In the genomic region with DNA sequence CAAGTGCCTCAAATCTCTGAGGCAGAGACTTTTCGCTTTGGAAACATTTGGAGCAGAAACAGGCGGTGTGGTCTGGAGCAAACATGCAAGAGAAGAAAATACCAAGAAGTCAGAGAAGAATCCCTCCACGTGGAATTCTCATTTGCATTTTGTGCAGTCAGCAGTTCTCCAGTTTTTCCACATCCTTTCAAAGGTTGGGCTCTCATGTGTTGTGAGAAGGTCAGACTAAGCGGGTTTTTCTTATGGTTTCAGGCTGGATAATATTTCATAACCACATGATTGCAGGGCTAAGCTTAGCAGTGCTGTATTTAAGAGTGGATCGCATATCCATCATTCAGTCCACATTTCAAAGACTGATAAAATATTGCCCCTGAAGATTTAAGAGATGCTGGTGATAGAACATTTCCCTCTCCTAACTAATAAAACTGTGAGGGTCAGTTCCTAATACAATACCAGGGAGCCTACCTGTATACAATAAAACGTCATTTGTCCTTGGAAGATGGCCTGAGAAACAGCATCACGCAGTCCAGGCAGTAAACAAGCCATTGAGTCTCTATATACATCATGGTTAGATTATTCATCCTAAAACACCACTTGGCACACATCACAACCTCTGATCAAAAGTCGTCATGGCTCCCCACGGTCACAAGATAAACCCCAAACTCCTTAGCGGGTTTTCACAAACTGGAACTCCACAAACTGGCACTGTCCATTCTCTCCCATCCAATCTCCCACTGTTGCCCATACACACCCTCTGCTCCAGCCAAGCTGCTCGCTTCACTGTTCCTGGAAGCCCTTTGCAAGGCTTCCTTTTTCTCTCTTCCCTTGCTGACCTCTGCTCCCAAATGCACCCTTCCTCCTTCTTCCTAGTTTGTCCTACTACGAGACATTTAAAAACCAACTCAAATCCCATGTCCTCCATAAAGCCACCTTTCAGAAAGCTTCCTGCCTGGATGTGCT, we compare ENCODE assay signal across 13 cellular contexts. TPM values are rescaled to one million over a fixed set of nuclear protein-coding genes. Genes with fewer than 3 reads are reported as not detected.
DNase-seq lines count a peak whose midpoint lies in the region; ATAC-seq and FAIRE-seq lines count a peak whose summit lies in the region.
"Had no signal": no experiment of that assay in that cellular context is flagged by ENCODE, and none has a peak within 500 bp of the region (broad histone marks: within the 10 kb centered on the region; RNA-seq: fewer than 3 reads in every experiment).

No MANE protein-coding gene starts in this region.

- no peaks in the 10 kb centered on the region for H3K9me3 Mint-ChIP-seq in T-helper 2 cell treated with Interferon-gamma antibody and Interleukin-4, amounts not matched to agents 5 μg/mL and 100 μg/mL, for 36 hours
- no peaks in the 10 kb centered on the region for H3K9me3 Mint-ChIP-seq in central memory CD8-positive, alpha-beta T cell

- peak overlapping the region; percentile 59 for H3K27ac Mint-ChIP-seq in T-helper 2 cell treated with Interferon-gamma antibody and Interleukin-4, amounts not matched to agents 5 μg/mL and 100 μg/mL, for 36 hours
- H3K27ac Mint-ChIP-seq in central memory CD8-positive, alpha-beta T cell (ENCODE audit: low read depth) = peak overlapping the region; percentile 76

- H3K4me3 ChIP-seq in SK-N-MC = peak overlapping the region; percentile 10
- no peak overlapping the region for H3K4me3 ChIP-seq in trophoblast cell (ENCODE audit: low read depth, low read length)
- H3K4me3 ChIP-seq: smooth muscle cell, thyroid gland had no signal

- H2AFZ ChIP-seq in trophoblast cell (ENCODE audit: insufficient read depth, low read length, poor library complexity) = no peak overlapping the region

- peaks cover 65% of the 10 kb centered on the region for H3K4me1 Mint-ChIP-seq in T-helper 2 cell treated with Interferon-gamma antibody and Interleukin-4, amounts not matched to agents 5 μg/mL and 100 μg/mL, for 36 hours (ENCODE audit: low read depth)
- H3K4me1 Mint-ChIP-seq in central memory CD8-positive, alpha-beta T cell = peaks cover 81% of the 10 kb centered on the region

- H3K4me2 ChIP-seq in trophoblast cell (ENCODE audit: low read length) = no peak overlapping the region
- H3K4me2 ChIP-seq: smooth muscle cell had no signal

- H3K4me1 ChIP-seq in trophoblast cell (ENCODE audit: control insufficient read depth in 1 of 2, insufficient read depth in 2 of 2, low read length in 2 of 2) = no peaks in the 10 kb centered on the region
- H3K4me1 ChIP-seq: thyroid gland had no signal

- H3K9me3 ChIP-seq in SK-N-MC (ENCODE audit: low read depth, low read length) (no peaks in the 10 kb centered on the region), trophoblast cell (ENCODE audit: insufficient read depth, low read depth, low read length) (no peaks in the 10 kb centered on the region)
- H3K9me3 ChIP-seq: thyroid gland had no signal

- H3K27ac ChIP-seq in SK-N-MC (peak overlapping the region; percentile 77), trophoblast cell (ENCODE audit: low read depth, low read length) (no peak overlapping the region)
- H3K27ac ChIP-seq: brain microvascular endothelial cell, thyroid gland had no signal

- H3K18ac ChIP-seq in trophoblast cell (ENCODE audit: low read length) = no peak overlapping the region

- H3K27me3 Mint-ChIP-seq in T-helper 2 cell treated with Interferon-gamma antibody and Interleukin-4, amounts not matched to agents 5 μg/mL and 100 μg/mL, for 36 hours (ENCODE audit: low read depth) = no peaks in the 10 kb centered on the region
- no peaks in the 10 kb centered on the region for H3K27me3 Mint-ChIP-seq in central memory CD8-positive, alpha-beta T cell

- no peak for DNase-seq in T-helper 2 cell treated with Interferon-gamma antibody and Interleukin-4, amounts not matched to agents 5 μg/mL and 100 μg/mL, for 36 hours (ENCODE audit: low spot score)
- DNase-seq in T-helper 2 cell = no peak
- DNase-seq in SK-N-MC (ENCODE audit: low read depth, low spot score) = no peak
- DNase-seq in central memory CD8-positive, alpha-beta T cell (ENCODE audit: low spot score in 2 of 2) = no peak
- no peak for DNase-seq in trophoblast cell
- DNase-seq in urothelium cell line (ENCODE audit: low spot score) = no peak
- DNase-seq: brain microvascular endothelial cell, DMS 273 treated with DMSO at 0.1 percent for 48 hours, glutamatergic neuron, thyroid gland had no signal

- H4K8ac ChIP-seq in trophoblast cell (ENCODE audit: low read depth, low read length) = no peak overlapping the region

- no peak overlapping the region for H2BK120ac ChIP-seq in trophoblast cell (ENCODE audit: insufficient read depth, low read length, poor library complexity)

- H3K36me3 ChIP-seq in SK-N-MC (ENCODE audit: insufficient read depth, low read length) = no peaks in the 10 kb centered on the region
- H3K36me3 ChIP-seq in trophoblast cell (ENCODE audit: control insufficient read depth in 1 of 2, insufficient read depth in 2 of 2, low read length in 2 of 2) = no peaks in the 10 kb centered on the region
- H3K36me3 ChIP-seq: brain microvascular endothelial cell, thyroid gland had no signal

- no peak overlapping the region for H2BK12ac ChIP-seq in trophoblast cell (ENCODE audit: low read length)

- FAIRE-seq in urothelium cell line (lab: Jason Lieb, UNC) = no peak

- H3K79me2 ChIP-seq in trophoblast cell (ENCODE audit: control insufficient read depth, insufficient read depth, low read length, poor library complexity) = no peaks in the 10 kb centered on the region

- H3K9ac ChIP-seq in SK-N-MC (ENCODE audit: insufficient read length) = no peak overlapping the region
- peak overlapping the region; percentile 71 for H3K9ac ChIP-seq in trophoblast cell (ENCODE audit: low read length)

- H3K36me3 Mint-ChIP-seq in T-helper 2 cell treated with Interferon-gamma antibody and Interleukin-4, amounts not matched to agents 5 μg/mL and 100 μg/mL, for 36 hours (ENCODE audit: low read depth) = peaks cover 45% of the 10 kb centered on the region
- peaks cover 24% of the 10 kb centered on the region for H3K36me3 Mint-ChIP-seq in central memory CD8-positive, alpha-beta T cell (ENCODE audit: insufficient read depth)

- H3K27me3 ChIP-seq in trophoblast cell (ENCODE audit: insufficient read depth, low read length) = no peaks in the 10 kb centered on the region
- H3K27me3 ChIP-seq: brain microvascular endothelial cell, thyroid gland had no signal

- H2AK5ac ChIP-seq in trophoblast cell (ENCODE audit: low read length) = no peak overlapping the region

- H3K4ac ChIP-seq in trophoblast cell (ENCODE audit: low read depth, low read length) = no peak overlapping the region

- WGBS in trophoblast cell (ENCODE audit: extremely low coverage, insufficient coverage, insufficient read length) = no CpG with 5 or more reads among the region's 12 CpGs

- H3K79me1 ChIP-seq in trophoblast cell (ENCODE audit: low read length) = no peaks in the 10 kb centered on the region

- H2BK5ac ChIP-seq in trophoblast cell (ENCODE audit: low read depth, low read length, poor library complexity) = no peak overlapping the region

- H3K23ac ChIP-seq in trophoblast cell (ENCODE audit: low read length) = peak overlapping the region; percentile 96

- no peak overlapping the region for H3K14ac ChIP-seq in trophoblast cell (ENCODE audit: low read length)

- H4K12ac ChIP-seq in trophoblast cell (ENCODE audit: low read depth, low read length) = no peak overlapping the region

- ATAC-seq in central memory CD8-positive, alpha-beta T cell (replicated peaks; ENCODE audit: extremely low read depth, poor library complexity, severe bottlenecking) = no peak
- ATAC-seq in esophagus mucosa (no peak), GM18868 (IDR thresholded peaks at IDR 0.05; ENCODE audit: unreplicated experiment) (no peak)

- no peak overlapping the region for H4K91ac ChIP-seq in trophoblast cell (ENCODE audit: low read depth, low read length)

- no peak overlapping the region for H3K4me3 Mint-ChIP-seq in T-helper 2 cell treated with Interferon-gamma antibody and Interleukin-4, amounts not matched to agents 5 μg/mL and 100 μg/mL, for 36 hours
- peak overlapping the region; percentile 57 for H3K4me3 Mint-ChIP-seq in central memory CD8-positive, alpha-beta T cell

RNA-seq across cellular contexts. Expression of a gene that starts 31.5 kb away (rescaled TPM):
- 2.9 and 4.0 TPM in 2 replicates for polyA plus RNA-seq in trophoblast cell (2013)
- total RNA-seq in esophagus mucosa = 6.8 TPM
